5 cellular contexts compared by ENCODE assay signal in the genomic region with DNA sequence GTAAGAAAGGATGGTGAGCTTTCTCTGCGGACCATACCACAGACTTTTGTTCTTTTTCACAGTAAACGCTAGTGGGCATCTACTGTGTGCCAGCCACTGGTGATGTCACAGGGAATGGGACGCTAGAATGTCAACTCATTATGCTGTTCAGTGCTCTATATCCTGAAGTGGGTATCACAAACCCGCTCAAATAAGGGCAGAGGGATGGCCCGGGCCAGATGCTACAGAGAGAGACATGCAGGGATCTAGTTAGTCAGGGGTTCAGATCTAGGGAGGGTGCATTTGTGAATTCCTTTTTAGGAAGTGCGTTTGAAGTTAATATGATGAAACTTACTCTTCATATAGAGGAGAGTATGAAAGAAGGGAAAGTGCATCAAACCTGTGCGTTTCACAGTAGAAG. TPM values are rescaled to one million over a fixed set of nuclear protein-coding genes. Genes with fewer than 3 reads are reported as not detected.
"Had no signal": no experiment of that assay in that cellular context is flagged by ENCODE, and none has a peak within 500 bp of the region (broad histone marks: within the 10 kb centered on the region; RNA-seq: fewer than 3 reads in every experiment).

No MANE protein-coding gene starts in this region.

RNA-seq across cellular contexts. Expression of a gene that starts 6.9 kb away (rescaled TPM):
- total RNA-seq: GM23338, H1, H9, HT-29, IMR-90 had no signal
- polyA plus RNA-seq: GM23338, H1, IMR-90 had no signal

RNA-seq across cellular contexts. Expression of a gene that starts 21.2 kb away (rescaled TPM):
- total RNA-seq: GM23338, H1, H9, HT-29, IMR-90 had no signal
- polyA plus RNA-seq: GM23338, H1, IMR-90 had no signal

RNA-seq across cellular contexts. Expression of a gene that starts 37.8 kb away (rescaled TPM):
- total RNA-seq: GM23338, H1, H9, HT-29, IMR-90 had no signal
- polyA plus RNA-seq: GM23338, H1, IMR-90 had no signal

RNA-seq across cellular contexts. Expression of a gene that starts 45.9 kb away (rescaled TPM):
- total RNA-seq: GM23338, H1, H9, HT-29, IMR-90 had no signal
- polyA plus RNA-seq: GM23338, H1, IMR-90 had no signal

RNA-seq across cellular contexts. Expression of a gene that starts 56.2 kb away (rescaled TPM):
- total RNA-seq: GM23338, H1, H9, HT-29, IMR-90 had no signal
- polyA plus RNA-seq: GM23338, H1, IMR-90 had no signal
